1 cellular context compared by ENCODE assay signal in genomic region chr6:106512048-106512957, GRCh38.
TF ChIP-seq lines count a peak whose summit lies in the region.

No MANE protein-coding gene starts in this region.

TF ChIP-seq in HepG2, 621 proteins besides CTCF, POLR2A, EP300 and RAD21 (continued from another document and continues in another):
- TF ChIP-seq CREB3 (CRISPR knock-in tag; IDR thresholded peaks at IDR 0.05) (0 out of 2 replicates have a peak, but pooled peaks have one; percentile 44), ZSCAN20 (CRISPR knock-in tag; IDR thresholded peaks at IDR 0.05; ENCODE audit: borderline replicate concordance) (no peak), FOXO4 (CRISPR knock-in tag; conservative IDR thresholded peaks at IDR 0.05) (no peak), ZNF749 (CRISPR knock-in tag; IDR thresholded peaks at IDR 0.05; ENCODE audit: borderline replicate concordance) (no peak), ZBTB34 (CRISPR knock-in tag; IDR thresholded peaks at IDR 0.05) (peak; percentile 48; the same call in 1 of the 2 replicates), HOXA7 (CRISPR knock-in tag; IDR thresholded peaks at IDR 0.05) (no peak), ZNF331 (CRISPR knock-in tag; IDR thresholded peaks at IDR 0.05) (peak; percentile 53), TBL1XR1 (IDR thresholded peaks at IDR 0.05; ENCODE audit: borderline replicate concordance, low read length, partially characterized antibody) (no peak), MIER3 (CRISPR knock-in tag; IDR thresholded peaks at IDR 0.05; ENCODE audit: borderline replicate concordance) (no peak), ZNF460 (CRISPR knock-in tag; IDR thresholded peaks at IDR 0.05; ENCODE audit: borderline replicate concordance) (no peak), NR2C2 (CRISPR knock-in tag; IDR thresholded peaks at IDR 0.05; ENCODE audit: borderline replicate concordance) (no peak), PITX1 (CRISPR knock-in tag; IDR thresholded peaks at IDR 0.05) (peak; percentile 10; the same call in 1 of the 2 replicates), IRF2 (CRISPR knock-in tag; IDR thresholded peaks at IDR 0.05) (peak; percentile 92), CBX2 (IDR thresholded peaks at IDR 0.05; ENCODE audit: low read depth, low read length) (0 out of 2 replicates have a peak, but pooled peaks have one; percentile 55), CBX2 (CRISPR knock-in tag; IDR thresholded peaks at IDR 0.05; ENCODE audit: low read depth) (no peak), RBAK (CRISPR knock-in tag; IDR thresholded peaks at IDR 0.05) (no peak), KDM5A (IDR thresholded peaks at IDR 0.05; ENCODE audit: borderline replicate concordance, low read length) (no peak), CREM (IDR thresholded peaks at IDR 0.05) (no peak), CREM (CRISPR knock-in tag; IDR thresholded peaks at IDR 0.05) (no peak), ZNF709 (CRISPR knock-in tag; IDR thresholded peaks at IDR 0.05) (no peak; the same call in 1 of the 2 replicates), KDM2A (CRISPR knock-in tag; IDR thresholded peaks at IDR 0.05; ENCODE audit: borderline replicate concordance, low read depth) (peak; percentile 63; the same call in 1 of the 2 replicates), NR1H2 (CRISPR knock-in tag; IDR thresholded peaks at IDR 0.05; ENCODE audit: borderline replicate concordance, low read depth) (no peak), JARID2 (CRISPR knock-in tag; IDR thresholded peaks at IDR 0.05; ENCODE audit: insufficient replicate concordance) (no peak), NR2F1 (CRISPR knock-in tag; IDR thresholded peaks at IDR 0.05) (no peak), ZNF761 (CRISPR knock-in tag; conservative IDR thresholded peaks at IDR 0.05) (peak; percentile 81; the same call in 1 of the 2 replicates), ZNF281 (CRISPR knock-in tag; IDR thresholded peaks at IDR 0.05; ENCODE audit: borderline replicate concordance) (no peak), HOXD1 (CRISPR knock-in tag; IDR thresholded peaks at IDR 0.05) (peak; percentile 62; the same call in 1 of the 2 replicates), ZSCAN31 (CRISPR knock-in tag; IDR thresholded peaks at IDR 0.05; ENCODE audit: low read depth) (peak; percentile 76), HIVEP1 (CRISPR knock-in tag; IDR thresholded peaks at IDR 0.05) (peak; percentile 77), SCMH1 (CRISPR knock-in tag; IDR thresholded peaks at IDR 0.05; ENCODE audit: borderline replicate concordance) (no peak), ZNF18 (CRISPR knock-in tag; IDR thresholded peaks at IDR 0.05; ENCODE audit: insufficient replicate concordance) (no peak), ZNF256 (CRISPR knock-in tag; conservative IDR thresholded peaks at IDR 0.05) (peak; percentile 31; the same call in 1 of the 2 replicates), ZNF7 (CRISPR knock-in tag; IDR thresholded peaks at IDR 0.05) (no peak), MLXIP (CRISPR knock-in tag; IDR thresholded peaks at IDR 0.05; ENCODE audit: borderline replicate concordance) (no peak), PLSCR1 (CRISPR knock-in tag; IDR thresholded peaks at IDR 0.05; ENCODE audit: borderline replicate concordance) (no peak), TEAD3 (CRISPR knock-in tag; optimal IDR thresholded peaks at IDR 0.05; ENCODE audit: borderline replicate concordance) (no peak), ZNF225 (CRISPR knock-in tag; IDR thresholded peaks at IDR 0.05) (peak; percentile 22; the same call in 1 of the 2 replicates), ZNF24 (IDR thresholded peaks at IDR 0.05) (no peak), ZNF83 (CRISPR knock-in tag; IDR thresholded peaks at IDR 0.05; ENCODE audit: borderline replicate concordance) (no peak; the same call in 1 of the 2 replicates), EZH2 (conservative IDR thresholded peaks at IDR 0.05; ENCODE audit: low read depth, low read length) (no peak), TRIM24 (CRISPR knock-in tag; IDR thresholded peaks at IDR 0.05) (no peak), ZSCAN9 (CRISPR knock-in tag; IDR thresholded peaks at IDR 0.05; ENCODE audit: borderline replicate concordance) (no peak), HNF1B (CRISPR knock-in tag; IDR thresholded peaks at IDR 0.05) (peak; percentile 16; the same call in 1 of the 2 replicates), HMGA1 (CRISPR knock-in tag; conservative IDR thresholded peaks at IDR 0.05) (no peak), MTA3 (CRISPR knock-in tag; IDR thresholded peaks at IDR 0.05) (no peak), ZBTB43 (CRISPR knock-in tag; conservative IDR thresholded peaks at IDR 0.05) (no peak)
